14 cellular contexts compared by ENCODE assay signal in the genomic region with DNA sequence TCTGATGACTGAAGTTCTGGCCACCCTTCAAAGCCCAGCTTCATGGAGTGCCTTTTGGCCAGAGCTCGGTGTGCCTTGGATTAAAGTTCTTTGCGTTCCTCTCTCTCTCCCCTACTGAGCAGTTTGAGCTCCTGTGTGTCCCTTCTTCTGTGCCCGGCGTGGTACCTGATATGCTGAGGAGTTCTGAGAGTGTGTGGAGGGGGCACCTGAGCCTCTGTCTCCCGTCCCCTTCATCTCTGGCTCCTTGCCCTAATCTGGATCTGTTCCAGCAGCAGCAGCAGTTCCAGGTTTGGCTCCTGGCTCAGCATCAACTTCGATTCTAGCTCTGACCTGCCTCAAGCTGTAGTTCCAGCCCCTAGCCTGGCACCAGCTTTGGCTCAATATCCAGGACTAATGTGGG. TPM values are rescaled to one million over a fixed set of nuclear protein-coding genes. Genes with fewer than 3 reads are reported as not detected.
DNase-seq lines count a peak whose midpoint lies in the region; ATAC-seq and TF ChIP-seq lines count a peak whose summit lies in the region.
"Had no signal": no experiment of that assay in that cellular context is flagged by ENCODE, and none has a peak within 500 bp of the region (broad histone marks: within the 10 kb centered on the region; RNA-seq: fewer than 3 reads in every experiment).

No MANE protein-coding gene starts in this region.

- H3K27me3 Mint-ChIP-seq in type B pancreatic cell = peaks cover 35% of the 10 kb centered on the region
- H3K27me3 Mint-ChIP-seq in activated naive CD8-positive, alpha-beta T cell treated with anti-CD3 and anti-CD28 coated beads, Interleukin-2, amount 50 U/mL, for 24 hours = peaks cover 3% of the 10 kb centered on the region

- peak; percentile 21 for ATAC-seq in esophagus mucosa
- peak; percentile 15 for ATAC-seq in omental fat pad (ENCODE audit: low FRiP score)
- ATAC-seq in activated naive CD8-positive, alpha-beta T cell treated with anti-CD3 and anti-CD28 coated beads, Interleukin-2, amount 50 U/mL, for 24 hours = no peak
- ATAC-seq: activated CD4-positive, CD25-positive, alpha-beta regulatory T cell treated with anti-CD3 and anti-CD28 coated beads, Interleukin-2, amount 50 U/mL, for 24 hours; PC-3 had no signal

- no peaks in the 10 kb centered on the region for H3K9me3 Mint-ChIP-seq in type B pancreatic cell
- H3K9me3 Mint-ChIP-seq in activated naive CD8-positive, alpha-beta T cell treated with anti-CD3 and anti-CD28 coated beads, Interleukin-2, amount 50 U/mL, for 24 hours = no peaks in the 10 kb centered on the region

- no peak overlapping the region for H3K4me3 Mint-ChIP-seq in type B pancreatic cell
- no peak overlapping the region for H3K4me3 Mint-ChIP-seq in activated naive CD8-positive, alpha-beta T cell treated with anti-CD3 and anti-CD28 coated beads, Interleukin-2, amount 50 U/mL, for 24 hours

- no peak overlapping the region for H3K27ac Mint-ChIP-seq in type B pancreatic cell
- no peak overlapping the region for H3K27ac Mint-ChIP-seq in activated naive CD8-positive, alpha-beta T cell treated with anti-CD3 and anti-CD28 coated beads, Interleukin-2, amount 50 U/mL, for 24 hours

- peak; percentile 8 for DNase-seq in G401 (ENCODE audit: low spot score)
- DNase-seq in NCI-H2196 (lab: John Stamatoyannopoulos, UW; ENCODE audit: unreplicated experiment) = peak; percentile 64
- no peak for DNase-seq in omental fat pad (ENCODE audit: low spot score)
- DNase-seq in activated CD4-positive, CD25-positive, alpha-beta regulatory T cell (lab: John Stamatoyannopoulos, UW) = no peak
- no peak for DNase-seq in type B pancreatic cell (ENCODE audit: extremely low spot score, unreplicated experiment)
- DNase-seq in Kasumi-1 (lab: John Stamatoyannopoulos, UW) = no peak
- no peak for DNase-seq in activated naive CD8-positive, alpha-beta T cell treated with anti-CD3 and anti-CD28 coated beads, Interleukin-2, amount 50 U/mL, for 24 hours
- DNase-seq: activated CD8-positive, alpha-beta memory T cell treated with anti-CD3 and anti-CD28 coated beads, Interleukin-2, amount 50 U/mL, for 48 hours; activated naive CD4-positive, alpha-beta T cell treated with anti-CD3 and anti-CD28 coated beads, Interleukin-2, amount 50 U/mL, for 16 hours; NCI-H524 treated with DMSO at 0.1 percent for 48 hours; PC-3 had no signal

- peaks cover 18% of the 10 kb centered on the region for H3K4me1 Mint-ChIP-seq in type B pancreatic cell (ENCODE audit: unreplicated experiment)
- H3K4me1 Mint-ChIP-seq in activated naive CD8-positive, alpha-beta T cell treated with anti-CD3 and anti-CD28 coated beads, Interleukin-2, amount 50 U/mL, for 24 hours = peaks cover 3% of the 10 kb centered on the region

- in situ Hi-C loops in G401 (cut with HindIII; ENCODE audit: low sequenced_read_pairs) = no loop called here

- no peaks in the 10 kb centered on the region for H3K36me3 Mint-ChIP-seq in type B pancreatic cell
- no peaks in the 10 kb centered on the region for H3K36me3 Mint-ChIP-seq in activated naive CD8-positive, alpha-beta T cell treated with anti-CD3 and anti-CD28 coated beads, Interleukin-2, amount 50 U/mL, for 24 hours (ENCODE audit: low read depth)

- TF ChIP-seq CTCF in omental fat pad (IDR thresholded peaks at IDR 0.05) = no peak
- TF ChIP-seq CTCF in type B pancreatic cell (conservative IDR thresholded peaks at IDR 0.05) = no peak

RNA-seq across cellular contexts. Expression of a gene that starts 25.1 kb away (rescaled TPM):
- 8.2 and 11.3 TPM in 2 replicates for total RNA-seq in G401 (2014; rRNA removed; shearing (Covaris generic))
- total RNA-seq in esophagus mucosa (16.9 TPM), omental fat pad (1 to 10 TPM in 1 of 4 donors, under 1 TPM in 1, not detected in 2; 0.31 to 1.3 TPM), type B pancreatic cell (ENCODE audit: low replicate concordance) (19.5 and 36.5 TPM in 2 replicates)

RNA-seq across cellular contexts. Expression of a gene that starts 28.1 kb away (rescaled TPM):
- 4.3 and 7.9 TPM in 2 replicates for total RNA-seq in G401 (2014; rRNA removed; shearing (Covaris generic))
- total RNA-seq in esophagus mucosa = 25.2 TPM
- total RNA-seq in omental fat pad = 10 to 100 TPM in 2 of 4 donors, 1 to 10 TPM in 1, under 1 TPM in 1; 0.95 to 75.9 (median 41.1) TPM
- 6.1 and 7.3 TPM in 2 replicates for total RNA-seq in type B pancreatic cell (ENCODE audit: low replicate concordance)
- total RNA-seq: cardiac muscle cell had no signal

RNA-seq across cellular contexts. Expression of a gene that starts 43.5 kb away (rescaled TPM):
- total RNA-seq in G401 (2014; rRNA removed; shearing (Covaris generic)) = 71.8 and 83.3 TPM in 2 replicates
- total RNA-seq in esophagus mucosa (18.4 TPM), omental fat pad (10 to 100 TPM in 3 of 4 donors, 1 to 10 TPM in 1; 8.4 to 15.8 (median 13.1) TPM), type B pancreatic cell (ENCODE audit: low replicate concordance) (23.9 and 29.6 TPM in 2 replicates)

Comparison
In these comparisons a context has a peak if more than half of its experiments do, and no peak if none do; other contexts are left out.
1. DNase-seq: peak in G401 (single experiment) and NCI-H2196 (single experiment); none in omental fat pad (single experiment), activated CD4-positive, CD25-positive, alpha-beta regulatory T cell (0 of 4), type B pancreatic cell (single experiment), Kasumi-1 (0 of 2) and activated naive CD8-positive, alpha-beta T cell treated with anti-CD3 and anti-CD28 coated beads, Interleukin-2, amount 50 U/mL, for 24 hours (single experiment).